In the genomic region with DNA sequence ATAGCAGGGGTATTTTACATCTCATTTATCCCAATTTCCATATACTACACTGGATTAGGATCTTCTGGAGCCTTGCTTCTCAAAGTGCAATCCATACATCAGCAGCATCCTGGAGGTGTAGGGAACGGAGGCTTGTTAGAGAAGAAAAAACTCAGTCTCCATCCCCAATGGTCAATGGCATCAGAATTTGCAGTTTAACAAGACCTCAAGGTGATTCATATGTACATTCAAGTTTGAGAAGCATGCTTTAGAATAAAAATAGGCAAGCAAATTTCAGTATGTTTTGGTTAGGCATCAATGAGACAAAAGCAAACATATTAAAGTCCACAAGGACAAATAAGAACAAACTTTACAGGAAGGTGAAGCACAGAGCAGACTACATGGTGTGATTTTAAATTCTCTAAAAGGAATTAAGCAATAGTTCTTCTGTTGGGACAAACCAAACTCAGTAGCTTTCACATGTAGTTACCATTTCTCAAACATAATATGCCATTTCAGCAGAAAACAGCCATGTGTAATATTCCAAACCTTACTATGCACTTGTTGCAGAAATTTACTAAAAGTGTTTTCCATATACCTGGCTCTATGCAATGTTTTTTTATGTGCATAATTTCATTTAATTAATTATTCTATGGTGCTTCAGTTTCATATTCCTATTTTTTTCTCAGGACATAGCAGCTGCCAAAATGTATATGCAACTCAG, we compare ENCODE assay signal across 1 cellular context.
TF ChIP-seq lines count a peak whose summit lies in the region.

No MANE protein-coding gene starts in this region.

TF ChIP-seq in K562, 482 proteins besides CTCF, POLR2A, EP300 and RAD21:
- peak; percentile 17; the same call in 1 of the 2 replicates for TF ChIP-seq ZNF316 (IDR thresholded peaks at IDR 0.05)
- no peak for TF ChIP-seq RFX7 (CRISPR knock-in tag; IDR thresholded peaks at IDR 0.05)
- TF ChIP-seq EP400 (IDR thresholded peaks at IDR 0.05) = no peak
- TF ChIP-seq, protein P1, sequence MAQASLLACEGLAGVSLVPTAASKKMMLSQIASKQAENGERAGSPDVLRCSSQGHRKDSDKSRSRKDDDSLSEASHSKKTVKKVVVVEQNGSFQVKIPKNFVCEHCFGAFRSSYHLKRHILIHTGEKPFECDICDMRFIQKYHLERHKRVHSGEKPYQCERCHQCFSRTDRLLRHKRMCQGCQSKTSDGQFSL (CRISPR knock-in tag; IDR thresholded peaks at IDR 0.05) = no peak
- TF ChIP-seq, protein P1 (tag; IDR thresholded peaks at IDR 0.05) = no peak
TF ChIP-seq in K562: peak in this region for 1.
